Comparison of ENCODE assay signal across 14 cellular contexts in the genomic region with DNA sequence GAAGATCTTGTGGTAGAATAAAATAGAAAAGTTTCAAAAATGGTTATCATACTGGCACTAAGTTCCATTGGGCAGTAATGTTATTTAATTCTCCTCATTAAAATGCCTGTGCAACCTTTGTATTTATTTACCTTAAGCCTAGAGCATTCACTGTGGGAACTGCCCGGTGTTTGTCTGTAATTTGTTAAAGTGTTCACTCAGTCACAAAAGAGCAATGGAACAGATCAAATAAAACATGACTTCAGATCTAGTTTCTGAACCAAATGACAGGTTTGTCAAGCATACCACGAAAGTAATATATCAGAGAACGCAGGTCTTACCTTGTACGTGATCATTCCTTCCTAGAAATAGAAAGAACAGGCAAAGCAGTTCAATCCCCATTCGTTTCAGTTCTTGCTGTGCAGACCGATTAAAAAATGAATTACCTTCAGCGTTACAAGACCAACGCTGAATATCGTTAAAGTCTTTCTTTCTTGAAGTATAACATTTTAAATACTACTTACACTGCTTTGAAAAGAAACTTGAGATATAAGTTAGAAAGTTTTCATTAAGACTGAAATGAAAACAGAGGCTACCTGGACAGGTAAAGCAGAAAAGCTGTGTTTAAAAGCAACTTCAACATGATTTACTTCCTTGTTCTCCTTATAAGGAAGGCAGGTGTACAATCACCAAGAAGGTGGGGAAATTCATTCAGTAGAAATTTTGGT. TPM values are rescaled to one million over a fixed set of nuclear protein-coding genes. Genes with fewer than 3 reads are reported as not detected.
DNase-seq lines count a peak whose midpoint lies in the region; ATAC-seq, FAIRE-seq and TF ChIP-seq lines count a peak whose summit lies in the region.
"Had no signal": no experiment of that assay in that cellular context is flagged by ENCODE, and none has a peak within 500 bp of the region (broad histone marks: within the 10 kb centered on the region; RNA-seq: fewer than 3 reads in every experiment).

A gene with protein sequence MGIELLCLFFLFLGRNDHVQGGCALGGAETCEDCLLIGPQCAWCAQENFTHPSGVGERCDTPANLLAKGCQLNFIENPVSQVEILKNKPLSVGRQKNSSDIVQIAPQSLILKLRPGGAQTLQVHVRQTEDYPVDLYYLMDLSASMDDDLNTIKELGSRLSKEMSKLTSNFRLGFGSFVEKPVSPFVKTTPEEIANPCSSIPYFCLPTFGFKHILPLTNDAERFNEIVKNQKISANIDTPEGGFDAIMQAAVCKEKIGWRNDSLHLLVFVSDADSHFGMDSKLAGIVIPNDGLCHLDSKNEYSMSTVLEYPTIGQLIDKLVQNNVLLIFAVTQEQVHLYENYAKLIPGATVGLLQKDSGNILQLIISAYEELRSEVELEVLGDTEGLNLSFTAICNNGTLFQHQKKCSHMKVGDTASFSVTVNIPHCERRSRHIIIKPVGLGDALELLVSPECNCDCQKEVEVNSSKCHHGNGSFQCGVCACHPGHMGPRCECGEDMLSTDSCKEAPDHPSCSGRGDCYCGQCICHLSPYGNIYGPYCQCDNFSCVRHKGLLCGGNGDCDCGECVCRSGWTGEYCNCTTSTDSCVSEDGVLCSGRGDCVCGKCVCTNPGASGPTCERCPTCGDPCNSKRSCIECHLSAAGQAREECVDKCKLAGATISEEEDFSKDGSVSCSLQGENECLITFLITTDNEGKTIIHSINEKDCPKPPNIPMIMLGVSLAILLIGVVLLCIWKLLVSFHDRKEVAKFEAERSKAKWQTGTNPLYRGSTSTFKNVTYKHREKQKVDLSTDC (minus strand): TSS at position 590 of the 707 bp plus-strand sequence. CDS start 209 bp downstream, at position 381.

- no peaks in the 10 kb centered on the region for H3K9me1 ChIP-seq in K562 (ENCODE audit: control insufficient read depth, insufficient read depth, low read length)

- peaks cover 3% of the 10 kb centered on the region for H3K4me1 Mint-ChIP-seq in T-helper 2 cell treated with Interferon-gamma antibody and Interleukin-4, amounts not matched to agents 5 μg/mL and 100 μg/mL, for 36 hours (ENCODE audit: low read depth)
- peaks cover 2% of the 10 kb centered on the region for H3K4me1 Mint-ChIP-seq in CD14-positive monocyte

- no TSS peak for BruUV-seq in K562 (replicated peaks; lab: Mats Ljungman, UMichigan)

- H3K4me3 Mint-ChIP-seq in T-helper 2 cell treated with Interferon-gamma antibody and Interleukin-4, amounts not matched to agents 5 μg/mL and 100 μg/mL, for 36 hours = no peak within 1 kb of the TSS
- no peak within 1 kb of the TSS for H3K4me3 Mint-ChIP-seq in CD14-positive monocyte

- in situ Hi-C loops in K562 (cut with MboI) = no loop called here
- in situ Hi-C loops in GM13977 (cut with MboI; ENCODE audit: low pct_unique_long_range_greater_than_20kb, low sequenced_read_pairs, unreplicated experiment) = no loop called here

- TF ChIP-seq CTCF in K562 (IDR thresholded peaks at IDR 0.05 in 2 of 3, conservative IDR thresholded peaks at IDR 0.05 in 1 of 3; ENCODE audit: insufficient read depth in 2 of 3, low read depth in 1 of 3, low read length in 3 of 3) (no peak), CD14-positive monocyte (IDR thresholded peaks at IDR 0.05) (no peak), GM13977 (IDR thresholded peaks at IDR 0.05; ENCODE audit: extremely low read depth, insufficient read depth, missing control alignments) (no peak), heart right ventricle (IDR thresholded peaks at IDR 0.05) (no peak)

- H2AFZ ChIP-seq in K562 (ENCODE audit: low read depth, low read length) = no peak within 1 kb of the TSS

- TF ChIP-seq EP300 in K562 (IDR thresholded peaks at IDR 0.05; ENCODE audit: low read length) = no peak

- POLR2A ChIA-PET in K562 (lab: Yijun Ruan, JAX) = no interaction called here

- 2% methylated on average over 9 of the region's 9 CpGs for WGBS in K562 (ENCODE audit: insufficient coverage, low coverage, missing lambda C conversion rate)
- WGBS in heart right ventricle, 2 donors = 90 to 95% methylated on average over 9 of the region's 9 CpGs

- no peaks in the 10 kb centered on the region for H3K36me3 Mint-ChIP-seq in T-helper 2 cell treated with Interferon-gamma antibody and Interleukin-4, amounts not matched to agents 5 μg/mL and 100 μg/mL, for 36 hours (ENCODE audit: low read depth)
- H3K36me3 Mint-ChIP-seq in CD14-positive monocyte = no peaks in the 10 kb centered on the region

- no peaks in the 10 kb centered on the region for H3K36me3 ChIP-seq in HUES48 (ENCODE audit: control insufficient read depth, insufficient read depth, low read length)
- H3K36me3 ChIP-seq in K562 (ENCODE audit: control insufficient read depth, insufficient read depth, low read length) = no peaks in the 10 kb centered on the region
- no peaks in the 10 kb centered on the region for H3K36me3 ChIP-seq in heart right ventricle

- ATAC-seq in K562 (no peak), left lobe of liver (peak; percentile 80), heart right ventricle (no peak)
- ATAC-seq: left ventricle myocardium superior had no signal

- peak; percentile 23 for FAIRE-seq in K562 (lab: Jason Lieb, UNC)

- no peak for TF ChIP-seq RAD21 in K562 (CRISPR knock-in tag; conservative IDR thresholded peaks at IDR 0.05 in 1 of 2, IDR thresholded peaks at IDR 0.05 in 1 of 2)

- H3K9ac ChIP-seq in HUES48 (ENCODE audit: low read depth, low read length) = no peak within 1 kb of the TSS
- no peak within 1 kb of the TSS for H3K9ac ChIP-seq in K562 (ENCODE audit: insufficient read depth in 1 of 2, low read depth in 2 of 2, low read length in 2 of 2)

- H3K27me3 ChIP-seq in HUES48 (ENCODE audit: control insufficient read depth, insufficient read depth, low read length) (no peaks in the 10 kb centered on the region), K562 (ENCODE audit: control insufficient read depth in 2 of 2, insufficient read depth in 2 of 2, low read length in 2 of 2) (no peaks in the 10 kb centered on the region), heart right ventricle (no peaks in the 10 kb centered on the region)

- CTCF ChIA-PET in K562 (lab: Yijun Ruan, JAX; ENCODE audit: low intra/inter-chr PET ratio) = no interaction called here

- H3K79me2 ChIP-seq in K562 (ENCODE audit: control insufficient read depth, insufficient read depth, low read length) = no peaks in the 10 kb centered on the region

- H3K4me1 ChIP-seq in HUES48 (ENCODE audit: control insufficient read depth, insufficient read depth, low read length) (no peaks in the 10 kb centered on the region), K562 (replicated peaks in 1 of 2; ENCODE audit: control insufficient read depth in 2 of 2, insufficient read depth in 2 of 2, low read length in 2 of 2) (no peaks in the 10 kb centered on the region), heart right ventricle (peaks cover 0 to 3% (median 0%) of the 10 kb centered on the region in 9 donors)

- no peak within 1 kb of the TSS for H3K4me3 ChIP-seq in HUES48 (ENCODE audit: low read depth, low read length)
- no peak within 1 kb of the TSS for H3K4me3 ChIP-seq in K562
- peak within 1 kb of the TSS; percentile 7 to 27 (median 10) for H3K4me3 ChIP-seq in skin epidermis
- no peak within 1 kb of the TSS for H3K4me3 ChIP-seq in heart right ventricle

- TF ChIP-seq POLR2A in K562 (conservative IDR thresholded peaks at IDR 0.05) = no peak

- H3K9me3 ChIP-seq in HUES48 (ENCODE audit: control insufficient read depth, insufficient read depth, low read length) = no peaks in the 10 kb centered on the region
- no peaks in the 10 kb centered on the region for H3K9me3 ChIP-seq in K562 (replicated peaks; ENCODE audit: control insufficient read depth, insufficient read depth, low read depth, low read length)
- H3K9me3 ChIP-seq in heart right ventricle = no peaks in the 10 kb centered on the region

- intact Hi-C loops in K562 (cut with micrococcal nuclease) (no loop called here), CD14-positive monocyte (cut with micrococcal nuclease) (no loop called here), heart right ventricle (cut with DNase I) (no loop called here)

- no peaks in the 10 kb centered on the region for H3K9me3 Mint-ChIP-seq in T-helper 2 cell treated with Interferon-gamma antibody and Interleukin-4, amounts not matched to agents 5 μg/mL and 100 μg/mL, for 36 hours
- peaks cover 0 to under 1% (median 0%) of the 10 kb centered on the region in 7 donors for H3K9me3 Mint-ChIP-seq in CD14-positive monocyte

- H3K27ac ChIP-seq in HUES48 (ENCODE audit: low read depth, low read length) (peak within 1 kb of the TSS; percentile 18), K562 (ENCODE audit: extremely low read depth, low read depth, low read length) (no peak within 1 kb of the TSS), skin epidermis (peak within 1 kb of the TSS in 11 of 21 experiments; percentile 8 to 60 (median 46)), heart right ventricle (no peak within 1 kb of the TSS)

- H3K27ac Mint-ChIP-seq in T-helper 2 cell treated with Interferon-gamma antibody and Interleukin-4, amounts not matched to agents 5 μg/mL and 100 μg/mL, for 36 hours = no peak within 1 kb of the TSS
- H3K27ac Mint-ChIP-seq in CD14-positive monocyte = peak within 1 kb of the TSS in 1 of 7 donors; percentile 1

- no peaks in the 10 kb centered on the region for H3K27me3 Mint-ChIP-seq in T-helper 2 cell treated with Interferon-gamma antibody and Interleukin-4, amounts not matched to agents 5 μg/mL and 100 μg/mL, for 36 hours (ENCODE audit: low read depth)
- peaks cover 0 to 3% (median 2%) of the 10 kb centered on the region in 3 donors for H3K27me3 Mint-ChIP-seq in CD14-positive monocyte (ENCODE audit: low read depth in 3 of 3)

- H3K4me2 ChIP-seq in K562 (ENCODE audit: insufficient read depth, low read length) = no peak within 1 kb of the TSS

- no peaks in the 10 kb centered on the region for H4K20me1 ChIP-seq in K562 (replicated peaks; ENCODE audit: control insufficient read depth, insufficient read depth, low read length)

- DNase-seq in K562 (ENCODE audit: extremely low read depth in 1 of 4, low spot score in 3 of 4) = no peak
- no peak for DNase-seq in left lobe of liver (ENCODE audit: low spot score)
- no peak for DNase-seq in T-helper 2 cell treated with Interferon-gamma antibody and Interleukin-4, amounts not matched to agents 5 μg/mL and 100 μg/mL, for 36 hours (ENCODE audit: low spot score)
- no peak for DNase-seq in CD14-positive monocyte (ENCODE audit: low spot score)
- DNase-seq in GM13977 (ENCODE audit: low spot score) = no peak
- DNase-seq in heart right ventricle = no peak
- DNase-seq: activated T-cell treated with anti-CD3 and anti-CD28 coated beads for 4 hours, dermis blood vessel endothelial cell, left ventricle myocardium superior had no signal

RNA-seq across cellular contexts. Expression of the gene that starts here (rescaled TPM):
- total RNA-seq in K562 (2011; cell fraction: chromatin; rRNA removed; ENCODE audit: low replicate concordance) = not detected in 2 replicates
- not detected in 2 replicates for total RNA-seq in K562 (2011; cell fraction: nucleolus; rRNA removed)
- not detected in 2 replicates for total RNA-seq in K562 (2011; cell fraction: nucleoplasm; rRNA removed)
- total RNA-seq in K562 (2014; rRNA removed) (not detected in 2 replicates), K562 (2014; rRNA removed; fragmentation: Illumina TruSeq; extraction: Trizol) (not detected in 2 replicates), K562 (2015; rRNA removed; fragmentation: Illumina TruSeq; extraction: Trizol) (not detected in 2 replicates), K562 (2021) (0.04 and 0.18 TPM in 2 replicates), left lobe of liver (0.18 TPM), heart right ventricle (1 to 10 TPM in 7 of 10 donors, under 1 TPM in 3; 0.18 to 3.5 (median 1.3) TPM)
- polyA plus RNA-seq in K562 (2011; rRNA removed) (not detected in 2 replicates), K562 (2014; fragmentation: Illumina TruSeq; extraction: Trizol) (not detected in 2 replicates), K562 (2014; fragmentation: Nextera tagmentation; extraction: Ambion mirVana) (not detected), K562 (2014; rRNA removed) (not detected in 2 replicates), CD14-positive monocyte (not detected), heart right ventricle (under 1 TPM; 0.09 to 0.73 TPM)
- not detected in 2 replicates for polyA plus RNA-seq in K562 (2011; cell fraction: cytosol; rRNA removed)
- not detected in 2 replicates for polyA plus RNA-seq in K562 (2011; cell fraction: nucleus; rRNA removed)
- polyA plus RNA-seq in K562 (2012) = not detected in 2 replicates
- polyA minus RNA-seq in K562 (2011; rRNA and poly(A)+ RNA removed) = not detected in 2 replicates
- polyA minus RNA-seq in K562 (2011; cell fraction: cytosol; rRNA and poly(A)+ RNA removed) = not detected in 2 replicates
- not detected in 2 replicates for polyA minus RNA-seq in K562 (2011; cell fraction: nucleus; rRNA and poly(A)+ RNA removed)
- total RNA-seq: NCI-H460, posterior vena cava, SK-MEL-5 had no signal

Comparison
In these comparisons a context has a peak if more than half of its experiments do, and no peak if none do; other contexts are left out.
1. Peak in ATAC-seq in left lobe of liver; RNA of the gene not detected or under 1 TPM.
2. H3K27ac ChIP-seq: peak in HUES48 (single experiment) and skin epidermis (11 of 21); none in K562 (single experiment) and heart right ventricle (0 of 10).
3. H3K4me3 ChIP-seq: peak in skin epidermis (7 of 7); none in HUES48 (single experiment), K562 (single experiment) and heart right ventricle (0 of 10).